7 cellular contexts compared by ENCODE assay signal in genomic region chr1:4277598-4277997, GRCh38.
"Had no signal": no experiment of that assay in that cellular context is flagged by ENCODE, and none has a peak within 500 bp of the region (broad histone marks: within the 10 kb centered on the region; RNA-seq: fewer than 3 reads in every experiment).

No MANE protein-coding gene starts in this region.

- H3K4me3 ChIP-seq: K562 had no signal

- FAIRE-seq: HTR-8/SVneo, K562 had no signal

- H3K9ac ChIP-seq: KMS-11 had no signal

- H3K4me2 ChIP-seq: KMS-11 had no signal

- H3K27ac ChIP-seq: HL-60, KMS-11 had no signal

- ATAC-seq: K562 had no signal

- DNase-seq: IMR-90, KBM-7, KG1 had no signal
